8 cellular contexts compared by ENCODE assay signal in genomic region chr2:190649035-190649797, GRCh38. TPM values are rescaled to one million over a fixed set of nuclear protein-coding genes. Genes with fewer than 3 reads are reported as not detected.
DNase-seq lines count a peak whose midpoint lies in the region; ATAC-seq, FAIRE-seq and TF ChIP-seq lines count a peak whose summit lies in the region.

Gene NAB1, plus strand, starts transcription at chr2:190649083. Its CDS starts 10,094 bp downstream, at chr2:190659177.

- peak within 1 kb of the TSS; percentile 95 to 100 for H3K27ac ChIP-seq in lung (ENCODE audit: low read depth in 1 of 2, low read length in 1 of 2)

- H3K9me3 ChIP-seq in HAP-1 (no peaks in the 10 kb centered on the region), lung (ENCODE audit: control insufficient read depth in 2 of 2, insufficient read depth in 1 of 2, low read length in 1 of 2) (no peaks in the 10 kb centered on the region)

- H3K4me3 ChIP-seq in GM12865 (ENCODE audit: low read depth, low read length) (peak within 1 kb of the TSS; percentile 88), HAP-1 (peak within 1 kb of the TSS; percentile 76), lung (peak within 1 kb of the TSS; percentile 99)

- H3K36me3 ChIP-seq in HAP-1 (replicated peaks) (no peaks in the 10 kb centered on the region), lung (ENCODE audit: control insufficient read depth in 2 of 2, insufficient read depth in 2 of 2, low read length in 2 of 2) (no peaks in the 10 kb centered on the region)

- H3K4me3 Mint-ChIP-seq in dendritic cell treated with granulocyte-macrophage colony-stimulating factor and Interleukin-4, amounts not matched to agents 40 ng/mL and 50 ng/mL, for 4 days = peak within 1 kb of the TSS; percentile 82

- peak; percentile 66 for ATAC-seq in lung (ENCODE audit: insufficient read depth, low FRiP score)

- WGBS in lung, 2 donors = 0% methylated on average over 35 to 87 of the region's 95 CpGs

- DNase-seq in GM12865 (ENCODE audit: low read depth) (peak; percentile 65), HAP-1 (ENCODE audit: low spot score in 2 of 2) (peak; percentile 56 to 58), NAMALWA (ENCODE audit: low spot score) (peak; percentile 55), lung (ENCODE audit: low spot score) (peak; percentile 57), RCC 7860 (ENCODE audit: low spot score) (no peak)
- DNase-seq in activated CD4-positive, alpha-beta T cell treated with anti-CD3 and anti-CD28 coated beads for 48 hours = peak; percentile 76
- peak; percentile 27 to 49 (median 47) for DNase-seq in stimulated activated CD4-positive, alpha-beta T cell treated with anti-CD3 and anti-CD28 coated beads, TNF-alpha, amount 100 ng/mL, for 48 hours (ENCODE audit: low read depth in 3 of 3)

- H3K27me3 ChIP-seq in HAP-1 (ENCODE audit: low read depth) = no peaks in the 10 kb centered on the region
- H3K27me3 ChIP-seq in lung (ENCODE audit: control insufficient read depth, insufficient read depth) = no peaks in the 10 kb centered on the region

- TF ChIP-seq CTCF in GM12865 (IDR thresholded peaks at IDR 0.05; ENCODE audit: insufficient read depth, low read depth, low read length, missing control alignments) (no peak), lung (IDR thresholded peaks at IDR 0.05; ENCODE audit: control extremely low read depth, extremely low read depth) (no peak)

- FAIRE-seq in RCC 7860 (lab: Jason Lieb, UNC) = no peak

- H3K27me3 Mint-ChIP-seq in dendritic cell treated with granulocyte-macrophage colony-stimulating factor and Interleukin-4, amounts not matched to agents 40 ng/mL and 50 ng/mL, for 4 days = no peaks in the 10 kb centered on the region

- peaks cover 23% of the 10 kb centered on the region for H3K4me1 ChIP-seq in HAP-1
- H3K4me1 ChIP-seq in lung (ENCODE audit: control insufficient read depth in 2 of 2, insufficient read depth in 2 of 2, low read length in 2 of 2) = peaks cover 0 to 7% of the 10 kb centered on the region in 2 donors

- H3K9me3 Mint-ChIP-seq in dendritic cell treated with granulocyte-macrophage colony-stimulating factor and Interleukin-4, amounts not matched to agents 40 ng/mL and 50 ng/mL, for 4 days = no peaks in the 10 kb centered on the region

- peaks cover 13% of the 10 kb centered on the region for H3K36me3 Mint-ChIP-seq in dendritic cell treated with granulocyte-macrophage colony-stimulating factor and Interleukin-4, amounts not matched to agents 40 ng/mL and 50 ng/mL, for 4 days (ENCODE audit: low read depth)

- intact Hi-C loops in dendritic cell treated with granulocyte-macrophage colony-stimulating factor and Interleukin-4, amounts not matched to agents 40 ng/mL and 50 ng/mL, for 4 days (cut with micrococcal nuclease) = loop anchor here (5.0 to 10.0 kb wide), 2 partner anchors 117 to 304 kb away; partner anchors contain the start of genes INPP1 and NEMP2

- H3K4me1 Mint-ChIP-seq in dendritic cell treated with granulocyte-macrophage colony-stimulating factor and Interleukin-4, amounts not matched to agents 40 ng/mL and 50 ng/mL, for 4 days (ENCODE audit: low read depth) = peaks cover 32% of the 10 kb centered on the region

- H3K27ac Mint-ChIP-seq in dendritic cell treated with granulocyte-macrophage colony-stimulating factor and Interleukin-4, amounts not matched to agents 40 ng/mL and 50 ng/mL, for 4 days = peak within 1 kb of the TSS; percentile 96

- in situ Hi-C loops in HAP-1 (cut with MboI; ENCODE audit: low sequenced_read_pairs) = no loop called here

RNA-seq across cellular contexts. Expression of gene NAB1, which starts in this region (rescaled TPM):
- 10 to 100 TPM; 28.2 to 71.9 TPM for total RNA-seq in lung
- 10 to 100 TPM; 14.3 to 16.3 TPM for polyA plus RNA-seq in lung
